ENCODE assay signal across 1 cellular context in genomic region chr5:34916518-34916917, GRCh38.
TF ChIP-seq lines count a peak whose summit lies in the region.

No MANE protein-coding gene starts in this region.

TF ChIP-seq in IMR-90, 13 proteins besides CTCF, POLR2A, EP300 and RAD21:
- no peak for TF ChIP-seq CEBPB (IDR thresholded peaks at IDR 0.05; ENCODE audit: low read depth, low read length)
- TF ChIP-seq BHLHE40 (IDR thresholded peaks at IDR 0.05; ENCODE audit: low read depth, low read length) = no peak
- no peak for TF ChIP-seq USF2 (IDR thresholded peaks at IDR 0.05; ENCODE audit: low read depth, low read length)
- TF ChIP-seq ELK1 (IDR thresholded peaks at IDR 0.05; ENCODE audit: borderline replicate concordance, low read depth, low read length) = no peak
- no peak for TF ChIP-seq MAFK (IDR thresholded peaks at IDR 0.05; ENCODE audit: low read depth, low read length)
- TF ChIP-seq RFX5 (IDR thresholded peaks at IDR 0.05; ENCODE audit: low read depth, low read length) = no peak
- no peak for TF ChIP-seq MAZ (IDR thresholded peaks at IDR 0.05; ENCODE audit: borderline replicate concordance, low read depth, low read length)
- TF ChIP-seq NFE2L2 (IDR thresholded peaks at IDR 0.05; ENCODE audit: low read depth, low read length) = no peak
- TF ChIP-seq FOS (IDR thresholded peaks at IDR 0.05; ENCODE audit: low read depth, low read length) = no peak
- no peak for TF ChIP-seq MXI1 (IDR thresholded peaks at IDR 0.05; ENCODE audit: borderline replicate concordance, low read depth, low read length)
- TF ChIP-seq RCOR1 (IDR thresholded peaks at IDR 0.05; ENCODE audit: insufficient replicate concordance, low read length) = no peak
- TF ChIP-seq CHD1 (IDR thresholded peaks at IDR 0.05; ENCODE audit: low read depth, low read length) = no peak
